Comparison of ENCODE assay signal across 9 cellular contexts in genomic region chr7:123215350-123215749, GRCh38. TPM values are rescaled to one million over a fixed set of nuclear protein-coding genes. Genes with fewer than 3 reads are reported as not detected.
"Had no signal": no experiment of that assay in that cellular context is flagged by ENCODE, and none has a peak within 500 bp of the region (broad histone marks: within the 10 kb centered on the region; RNA-seq: fewer than 3 reads in every experiment).

No MANE protein-coding gene starts in this region.

- H3K4me3 ChIP-seq: GM12878 had no signal

- ATAC-seq: GM12878 had no signal

- DNase-seq: GDM1, GF-D8 had no signal

- FAIRE-seq: G401.6, GM12878, GM12891, GM12892, GM18507, GM19239 had no signal

RNA-seq across cellular contexts. Expression of gene SLC13A1, which starts 15.6 kb away (rescaled TPM):
- total RNA-seq: G401 had no signal
- polyA plus RNA-seq: GM12878 had no signal
